15 cellular contexts compared by ENCODE assay signal in the genomic region with DNA sequence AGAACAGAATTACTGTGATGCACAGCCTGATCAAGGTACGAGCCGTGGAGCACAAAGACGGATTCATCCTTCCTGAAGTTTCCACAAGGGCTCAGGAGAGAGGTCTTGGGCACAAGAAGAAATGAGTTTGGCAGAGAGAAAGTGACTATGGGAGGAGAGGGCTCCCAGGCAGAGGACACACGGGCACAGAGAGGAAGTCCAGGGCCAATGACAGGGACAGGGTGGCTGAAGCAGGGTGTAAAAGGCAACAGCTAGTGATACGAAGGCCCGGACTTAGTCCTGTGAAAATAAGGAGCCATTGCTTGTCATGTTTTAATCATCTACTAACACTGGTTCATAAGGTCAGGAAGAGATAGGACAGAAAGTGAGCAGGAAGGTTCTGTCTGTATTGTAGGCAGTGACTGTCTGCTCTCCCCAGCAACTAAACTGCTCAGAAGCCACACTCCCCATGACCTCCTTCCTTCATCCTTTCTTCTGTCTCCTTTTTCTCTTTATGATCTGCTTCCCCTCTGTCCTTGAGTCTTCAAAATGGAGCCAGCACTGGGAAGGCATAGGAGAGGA.
A peak's percentile ranks its signal among the peaks of the same experiment; 100 is the strongest.
DNase-seq lines count a peak whose midpoint lies in the region; ATAC-seq, FAIRE-seq and TF ChIP-seq lines count a peak whose summit lies in the region.
"Had no signal": no experiment of that assay in that cellular context is flagged by ENCODE, and none has a peak within 500 bp of the region (broad histone marks: within the 10 kb centered on the region; RNA-seq: fewer than 3 reads in every experiment).

No MANE protein-coding gene starts in this region.

- no peaks in the 10 kb centered on the region for H3K4me1 Mint-ChIP-seq in endodermal cell
- H3K4me1 Mint-ChIP-seq in stimulated activated naive B cell treated with anti-CD40 and anti-IgM and Interleukin-4, amounts not matched to agents 10 μg/mL and 1 μg/mL and 100 μg/mL, for 72 hours: peaks cover 10 to 13% of the 10 kb centered on the region in 2 donors

- no peak overlapping the region for H3K4me3 Mint-ChIP-seq in endodermal cell
- H3K4me3 Mint-ChIP-seq in stimulated activated naive B cell treated with anti-CD40 and anti-IgM and Interleukin-4, amounts not matched to agents 10 μg/mL and 1 μg/mL and 100 μg/mL, for 72 hours: no peak overlapping the region
- H3K4me3 Mint-ChIP-seq: CD4-positive, CD25-positive, alpha-beta regulatory T cell had no signal

- TF ChIP-seq POLR2A in GM12892 (IDR thresholded peaks at IDR 0.05; ENCODE audit: low read depth, low read length): peak; percentile 49

- H3K36me3 ChIP-seq in endodermal cell (ENCODE audit: control insufficient read depth, insufficient read depth, low read length): peaks cover 53% of the 10 kb centered on the region

- no peaks in the 10 kb centered on the region for H3K4me1 ChIP-seq in endodermal cell (ENCODE audit: control insufficient read depth, insufficient read depth, low read length)

- no peaks in the 10 kb centered on the region for H3K27me3 ChIP-seq in endodermal cell (ENCODE audit: control insufficient read depth, insufficient read depth, low read length, poor library complexity, severe bottlenecking)

- DNase-seq in activated naive CD4-positive, alpha-beta T cell treated with anti-CD3 and anti-CD28 coated beads, Interleukin-2, amount 50 U/mL, for 72 hours (ENCODE audit: low spot score in 2 of 2): no peak
- DNase-seq in activated naive CD4-positive, alpha-beta T cell (lab: John Stamatoyannopoulos, UW): no peak
- DNase-seq in GM12892 (ENCODE audit: insufficient read length): no peak
- no peak for DNase-seq in endodermal cell
- no peak for DNase-seq in stimulated activated naive B cell treated with anti-CD40 and anti-IgM and Interleukin-4, amounts not matched to agents 10 μg/mL and 1 μg/mL and 100 μg/mL, for 72 hours
- DNase-seq in activated CD8-positive, alpha-beta memory T cell treated with anti-CD3 and anti-CD28 coated beads, Interleukin-2, amount 50 U/mL, for 48 hours: no peak
- no peak for DNase-seq in DMS153 (lab: John Stamatoyannopoulos, UW)
- DNase-seq: Calu3; CD4-positive, CD25-positive, alpha-beta regulatory T cell; DMS79; NCI-H187; NCI-H226; NCI-H524 treated with DMSO at 0.1 percent for 48 hours had no signal

- 94% methylated on average over 6 of the region's 6 CpGs for WGBS in endodermal cell (ENCODE audit: insufficient coverage in 1 of 2, insufficient read length in 1 of 2), 2 experiments

- peaks cover 0 to 17% of the 10 kb centered on the region in 2 donors for H3K36me3 Mint-ChIP-seq in activated naive CD4-positive, alpha-beta T cell treated with anti-CD3 and anti-CD28 coated beads, Interleukin-2, amount 50 U/mL, for 72 hours
- H3K36me3 Mint-ChIP-seq in endodermal cell (ENCODE audit: low read depth): peaks cover 18% of the 10 kb centered on the region
- peaks cover 43 to 56% of the 10 kb centered on the region in 2 donors for H3K36me3 Mint-ChIP-seq in stimulated activated naive B cell treated with anti-CD40 and anti-IgM and Interleukin-4, amounts not matched to agents 10 μg/mL and 1 μg/mL and 100 μg/mL, for 72 hours

- FAIRE-seq in GM12892 (lab: Jason Lieb, UNC): peak; percentile 48
- FAIRE-seq: GM18507 had no signal

- H3K9me3 Mint-ChIP-seq in activated naive CD4-positive, alpha-beta T cell treated with anti-CD3 and anti-CD28 coated beads, Interleukin-2, amount 50 U/mL, for 72 hours: no peaks in the 10 kb centered on the region
- H3K9me3 Mint-ChIP-seq in endodermal cell: no peaks in the 10 kb centered on the region
- H3K9me3 Mint-ChIP-seq in stimulated activated naive B cell treated with anti-CD40 and anti-IgM and Interleukin-4, amounts not matched to agents 10 μg/mL and 1 μg/mL and 100 μg/mL, for 72 hours: no peaks in the 10 kb centered on the region
- H3K9me3 Mint-ChIP-seq: CD4-positive, CD25-positive, alpha-beta regulatory T cell had no signal

- no peaks in the 10 kb centered on the region for H3K9me3 ChIP-seq in endodermal cell (ENCODE audit: control insufficient read depth, low read length)

- no peak overlapping the region for H3K4me3 ChIP-seq in endodermal cell (ENCODE audit: low read length)

- H3K9ac ChIP-seq in endodermal cell (ENCODE audit: extremely low read depth, low read length, poor library complexity, severe bottlenecking): no peak overlapping the region

- H3K27ac ChIP-seq in endodermal cell (ENCODE audit: low read depth, low read length): no peak overlapping the region

- no peak for ATAC-seq in activated naive CD4-positive, alpha-beta T cell treated with anti-CD3 and anti-CD28 coated beads, Interleukin-2, amount 50 U/mL, for 72 hours
- no peak for ATAC-seq in stimulated activated naive B cell treated with anti-CD40 and anti-IgM and Interleukin-4, amounts not matched to agents 10 μg/mL and 1 μg/mL and 100 μg/mL, for 72 hours (replicated peaks)
- ATAC-seq: HCT116 had no signal

- TF ChIP-seq CTCF in endodermal cell (conservative IDR thresholded peaks at IDR 0.05): no peak

- H3K27me3 Mint-ChIP-seq in endodermal cell (ENCODE audit: insufficient read depth): no peaks in the 10 kb centered on the region
- no peaks in the 10 kb centered on the region for H3K27me3 Mint-ChIP-seq in stimulated activated naive B cell treated with anti-CD40 and anti-IgM and Interleukin-4, amounts not matched to agents 10 μg/mL and 1 μg/mL and 100 μg/mL, for 72 hours

- H3K27ac Mint-ChIP-seq in activated naive CD4-positive, alpha-beta T cell treated with anti-CD3 and anti-CD28 coated beads, Interleukin-2, amount 50 U/mL, for 72 hours: peak overlapping the region; percentile 24 to 81
- peak overlapping the region; percentile 4 for H3K27ac Mint-ChIP-seq in endodermal cell
- H3K27ac Mint-ChIP-seq in stimulated activated naive B cell treated with anti-CD40 and anti-IgM and Interleukin-4, amounts not matched to agents 10 μg/mL and 1 μg/mL and 100 μg/mL, for 72 hours: peak overlapping the region; percentile 66

Comparison
In these comparisons a context has a peak if more than half of its experiments do, and no peak if none do; other contexts are left out.
1. H3K27ac Mint-ChIP-seq: peak in every context shown above with its lines; median percentile 66 in stimulated activated naive B cell treated with anti-CD40 and anti-IgM and Interleukin-4, amounts not matched to agents 10 μg/mL and 1 μg/mL and 100 μg/mL, for 72 hours; 52 in activated naive CD4-positive, alpha-beta T cell treated with anti-CD3 and anti-CD28 coated beads, Interleukin-2, amount 50 U/mL, for 72 hours; 4 in endodermal cell.